In the genomic region with DNA sequence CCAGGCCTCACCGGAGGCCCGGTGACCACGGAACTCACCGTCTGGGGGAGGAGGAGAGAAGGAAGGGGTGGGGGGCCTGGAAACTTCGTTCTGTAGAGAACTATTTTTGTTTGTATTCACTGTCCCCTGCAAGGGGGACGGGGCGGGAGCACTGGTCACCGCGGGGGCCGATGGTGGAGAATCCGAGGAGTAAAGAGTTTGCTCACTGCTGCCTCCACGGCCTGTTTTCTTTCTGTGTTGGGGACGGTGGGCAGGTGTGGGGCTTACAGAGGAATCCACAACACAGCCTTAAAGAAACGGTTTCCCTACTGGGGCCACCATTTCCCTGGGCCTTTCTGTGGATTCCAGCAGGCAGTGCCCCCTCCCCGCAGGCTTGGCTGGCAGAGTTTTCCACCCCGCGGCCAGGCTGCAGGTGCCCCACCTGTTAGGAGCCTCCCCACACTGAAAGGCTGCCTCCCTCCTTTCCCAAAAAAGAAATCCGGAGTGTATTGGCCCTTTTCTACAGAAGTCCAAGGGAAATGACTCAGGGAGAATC, we compare ENCODE assay signal across 8 cellular contexts.
DNase-seq lines count a peak whose midpoint lies in the region; ATAC-seq and TF ChIP-seq lines count a peak whose summit lies in the region.

No MANE protein-coding gene starts in this region.

- H3K27me3 ChIP-seq in left lung: peaks cover 0 to 28% of the 10 kb centered on the region in 2 donors
- peaks cover 67% of the 10 kb centered on the region for H3K27me3 ChIP-seq in transverse colon

- TF ChIP-seq CTCF in left lung (IDR thresholded peaks at IDR 0.05) (no peak), transverse colon (IDR thresholded peaks at IDR 0.05) (no peak), omental fat pad (IDR thresholded peaks at IDR 0.05) (no peak)

- no peaks in the 10 kb centered on the region for H3K4me1 Mint-ChIP-seq in activated T-helper 17 cell treated with anti-CD3 and anti-CD28 coated beads, Interleukin-2, amount 50 U/mL, for 72 hours

- H3K4me1 ChIP-seq in left lung (peaks cover 7 to 43% of the 10 kb centered on the region in 2 donors), transverse colon (peaks cover 0 to 21% (median 15%) of the 10 kb centered on the region in 4 donors)

- peak; percentile 33 for DNase-seq in activated T-cell treated with anti-CD3 and anti-CD28 coated beads, Interleukin-2, amount 50 U/mL, for 1 hour
- DNase-seq in activated T-cell treated with anti-CD3 and anti-CD28 coated beads for 4 hours (no peak), left lung (peak in 1 of 2 donors; percentile 84), transverse colon (no peak), NCI-H1092 treated with DMSO at 0.1 percent for 48 hours (lab: John Stamatoyannopoulos, UW) (no peak), omental fat pad (ENCODE audit: low spot score) (no peak)

- H3K36me3 Mint-ChIP-seq in activated T-helper 17 cell treated with anti-CD3 and anti-CD28 coated beads, Interleukin-2, amount 50 U/mL, for 72 hours (ENCODE audit: low read depth): no peaks in the 10 kb centered on the region

- TF ChIP-seq POLR2A in transverse colon (IDR thresholded peaks at IDR 0.05): no peak

- peak overlapping the region in 1 of 2 donors; percentile 78 for H3K27ac ChIP-seq in left lung
- H3K27ac ChIP-seq in transverse colon: peak overlapping the region; percentile 44 to 63 (median 51)

- no peaks in the 10 kb centered on the region for H3K9me3 Mint-ChIP-seq in activated T-helper 17 cell treated with anti-CD3 and anti-CD28 coated beads, Interleukin-2, amount 50 U/mL, for 72 hours

- H3K27me3 Mint-ChIP-seq in activated T-helper 17 cell treated with anti-CD3 and anti-CD28 coated beads, Interleukin-2, amount 50 U/mL, for 72 hours: no peaks in the 10 kb centered on the region

- H3K4me3 ChIP-seq in left lung (peak overlapping the region; percentile 48 to 71), transverse colon (peak overlapping the region; percentile 55 to 70 (median 68))

- H3K9me3 ChIP-seq in left lung: no peaks in the 10 kb centered on the region
- no peaks in the 10 kb centered on the region for H3K9me3 ChIP-seq in transverse colon

- no peak for ATAC-seq in activated T-helper 17 cell treated with anti-CD3 and anti-CD28 coated beads, Interleukin-2, amount 50 U/mL, for 72 hours (replicated peaks)
- ATAC-seq in left lung (no peak), omental fat pad (ENCODE audit: low FRiP score) (no peak), GM18517 (IDR thresholded peaks at IDR 0.05; ENCODE audit: unreplicated experiment) (no peak)

- intact Hi-C loops in left lung (cut with DNase I): no loop called here
- intact Hi-C loops in transverse colon (cut with DNase I; ENCODE audit: low total_unique reads): loop anchor here (5.0 kb wide), 1 partner anchor 480 kb away; no protein-coding TSS in a partner anchor

- in situ Hi-C loops in transverse colon (cut with MboI; ENCODE audit: low pct_ligation_motif_present in 1 of 4, low pct_unique_long_range_greater_than_20kb in 1 of 4, low sequenced_read_pairs in 3 of 4): no loop called here

- H3K36me3 ChIP-seq in left lung (no peaks in the 10 kb centered on the region), transverse colon (no peaks in the 10 kb centered on the region)

- H3K27ac Mint-ChIP-seq in activated T-helper 17 cell treated with anti-CD3 and anti-CD28 coated beads, Interleukin-2, amount 50 U/mL, for 72 hours: peak overlapping the region; percentile 79

- WGBS in transverse colon (ENCODE audit: low coverage in 1 of 2), 2 donors: 20% methylated on average over 18 of the region's 18 CpGs; no CpG with 5 or more reads in 1 of the 2 donors

- peak overlapping the region; percentile 91 for H3K4me3 Mint-ChIP-seq in activated T-helper 17 cell treated with anti-CD3 and anti-CD28 coated beads, Interleukin-2, amount 50 U/mL, for 72 hours

- TF ChIP-seq EP300 in transverse colon (IDR thresholded peaks at IDR 0.05; ENCODE audit: low read depth): no peak
